In the genomic region with DNA sequence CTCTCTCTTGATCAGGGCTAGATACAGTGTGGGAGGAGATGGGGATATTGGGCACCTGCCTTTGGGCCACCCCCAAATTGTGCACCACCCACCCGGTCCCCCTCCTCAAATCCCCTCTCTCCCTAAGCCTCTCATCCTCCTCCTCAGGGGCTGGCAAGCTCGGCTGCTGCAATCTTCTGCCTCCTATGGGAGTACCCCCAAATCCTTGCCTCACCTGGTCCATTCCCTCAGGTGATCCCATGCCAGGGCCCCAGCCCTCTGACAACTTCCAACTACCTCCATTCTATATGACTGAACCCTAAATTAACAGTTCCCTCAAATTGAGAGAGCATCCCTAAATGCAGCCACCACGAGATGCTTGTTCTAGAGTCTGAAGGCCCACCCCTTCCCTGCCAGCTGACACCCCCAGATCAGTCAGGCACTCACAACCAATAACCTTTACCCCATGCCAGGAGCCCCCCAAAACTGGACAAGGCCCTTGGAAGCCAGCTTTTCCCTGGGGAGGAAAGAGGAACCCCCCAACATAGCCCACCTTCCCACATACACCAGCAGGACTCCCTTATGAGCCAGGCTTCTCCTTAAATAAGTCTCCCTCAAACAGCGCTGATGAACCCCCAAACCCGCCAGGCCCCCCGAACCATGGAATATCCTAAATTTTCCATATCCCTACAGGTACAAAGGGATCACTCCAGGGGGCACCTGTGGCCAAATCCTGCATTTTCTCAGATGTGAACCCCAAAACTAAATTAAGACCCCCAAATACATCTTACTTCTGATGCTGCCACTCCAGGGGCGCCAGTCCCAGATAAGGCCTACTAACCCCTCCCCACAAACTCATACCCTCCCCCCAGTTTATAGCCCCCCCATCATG, we compare ENCODE assay signal across 6 cellular contexts. TPM values are rescaled to one million over a fixed set of nuclear protein-coding genes. Genes with fewer than 3 reads are reported as not detected.
A peak's percentile ranks its signal among the peaks of the same experiment; 100 is the strongest.
DNase-seq lines count a peak whose midpoint lies in the region; ATAC-seq and TF ChIP-seq lines count a peak whose summit lies in the region.

No MANE protein-coding gene starts in this region.

- TF ChIP-seq CTCF in fibroblast of the aortic adventitia (IDR thresholded peaks at IDR 0.05; ENCODE audit: insufficient read depth, low read length), result no peak
- no peak for TF ChIP-seq CTCF in testis (IDR thresholded peaks at IDR 0.05)

- DNase-seq in T-helper 2 cell treated with Interferon-gamma antibody and Interleukin-4, amounts not matched to agents 5 μg/mL and 100 μg/mL, for 36 hours (ENCODE audit: low spot score), result no peak
- no peak for DNase-seq in T-helper 2 cell
- no peak for DNase-seq in fibroblast of the aortic adventitia (ENCODE audit: low read depth)
- no peak for DNase-seq in testis
- no peak for DNase-seq in ACHN

- no peak for TF ChIP-seq POLR2A in testis (IDR thresholded peaks at IDR 0.05)

- peak overlapping the region; percentile 54 for H3K4me3 Mint-ChIP-seq in T-helper 2 cell treated with Interferon-gamma antibody and Interleukin-4, amounts not matched to agents 5 μg/mL and 100 μg/mL, for 36 hours

- 21 to 48% methylated on average over 7 of the region's 7 CpGs for WGBS in testis, 2 donors

- H3K27ac Mint-ChIP-seq in T-helper 2 cell treated with Interferon-gamma antibody and Interleukin-4, amounts not matched to agents 5 μg/mL and 100 μg/mL, for 36 hours, result peak overlapping the region; percentile 45

- H3K27me3 ChIP-seq in testis, result no peaks in the 10 kb centered on the region

- H3K4me3 ChIP-seq in fibroblast of the aortic adventitia (ENCODE audit: low read depth, low read length) (peak overlapping the region; percentile 72), testis (peak overlapping the region; percentile 26 to 45)

- H3K9me3 Mint-ChIP-seq in T-helper 2 cell treated with Interferon-gamma antibody and Interleukin-4, amounts not matched to agents 5 μg/mL and 100 μg/mL, for 36 hours, result no peaks in the 10 kb centered on the region

- no peaks in the 10 kb centered on the region for H3K9me3 ChIP-seq in testis

- peaks cover 11% of the 10 kb centered on the region for H3K27me3 Mint-ChIP-seq in T-helper 2 cell treated with Interferon-gamma antibody and Interleukin-4, amounts not matched to agents 5 μg/mL and 100 μg/mL, for 36 hours (ENCODE audit: low read depth)

- no peaks in the 10 kb centered on the region for H3K36me3 ChIP-seq in testis (ENCODE audit: low read depth, missing control alignments)

- in situ Hi-C loops in ACHN (cut with HindIII; ENCODE audit: low pct_ligation_motif_present, low pct_unique_long_range_greater_than_20kb, low sequenced_read_pairs), result no loop called here

- no peak for ATAC-seq in GM18907 (IDR thresholded peaks at IDR 0.05; ENCODE audit: unreplicated experiment)

- intact Hi-C loops in testis (cut with DNase I; ENCODE audit: low total_unique reads), result no loop called here

- H3K27ac ChIP-seq in testis, result peak overlapping the region; percentile 70 to 82

- H3K4me1 Mint-ChIP-seq in T-helper 2 cell treated with Interferon-gamma antibody and Interleukin-4, amounts not matched to agents 5 μg/mL and 100 μg/mL, for 36 hours (ENCODE audit: low read depth), result peaks cover 63% of the 10 kb centered on the region

- peaks cover 38% of the 10 kb centered on the region for H3K4me1 ChIP-seq in testis

- H3K36me3 Mint-ChIP-seq in T-helper 2 cell treated with Interferon-gamma antibody and Interleukin-4, amounts not matched to agents 5 μg/mL and 100 μg/mL, for 36 hours (ENCODE audit: low read depth), result peaks cover 6% of the 10 kb centered on the region

RNA-seq across cellular contexts. Expression of gene DLG4, which starts 3.2 kb away (rescaled TPM):
- 2.9 and 11.9 TPM in 2 replicates for total RNA-seq in fibroblast of the aortic adventitia (ENCODE audit: low replicate concordance)
- total RNA-seq in testis, result 10 to 100 TPM; 26.3 to 49.8 TPM
- polyA plus RNA-seq in testis (ENCODE audit: insufficient read depth, low read depth, low replicate concordance), result 45.9 TPM

RNA-seq across cellular contexts. Expression of gene ACADVL, which starts 3.3 kb away (rescaled TPM):
- total RNA-seq in fibroblast of the aortic adventitia (ENCODE audit: low replicate concordance), result 136 and 210 TPM in 2 replicates
- total RNA-seq in testis, result 100 to 1,000 TPM; 298 to 458 TPM
- 334 TPM for polyA plus RNA-seq in testis (ENCODE audit: insufficient read depth, low read depth, low replicate concordance)

RNA-seq across cellular contexts. Expression of gene DVL2, which starts 17.8 kb away (rescaled TPM):
- total RNA-seq in fibroblast of the aortic adventitia (ENCODE audit: low replicate concordance) (67.7 and 102 TPM in 2 replicates), testis (100 to 1,000 TPM in 1 of 2 donors, 10 to 100 TPM in 1; 81.3 to 102 TPM)
- 43.6 TPM for polyA plus RNA-seq in testis (ENCODE audit: insufficient read depth, low read depth, low replicate concordance)

RNA-seq across cellular contexts. Expression of gene PHF23, which starts 22.8 kb away (rescaled TPM):
- 26.7 and 40.3 TPM in 2 replicates for total RNA-seq in fibroblast of the aortic adventitia (ENCODE audit: low replicate concordance)
- 10 to 100 TPM; 54.9 to 61.6 TPM for total RNA-seq in testis
- 53.4 TPM for polyA plus RNA-seq in testis (ENCODE audit: insufficient read depth, low read depth, low replicate concordance)

RNA-seq across cellular contexts. Expression of gene GABARAP, which starts 25.8 kb away (rescaled TPM):
- 293 and 420 TPM in 2 replicates for total RNA-seq in fibroblast of the aortic adventitia (ENCODE audit: low replicate concordance)
- total RNA-seq in testis, result 100 to 1,000 TPM; 521 to 683 TPM
- 1,171 TPM for polyA plus RNA-seq in testis (ENCODE audit: insufficient read depth, low read depth, low replicate concordance)
